Comparison of ENCODE assay signal across 17 cellular contexts in the genomic region with DNA sequence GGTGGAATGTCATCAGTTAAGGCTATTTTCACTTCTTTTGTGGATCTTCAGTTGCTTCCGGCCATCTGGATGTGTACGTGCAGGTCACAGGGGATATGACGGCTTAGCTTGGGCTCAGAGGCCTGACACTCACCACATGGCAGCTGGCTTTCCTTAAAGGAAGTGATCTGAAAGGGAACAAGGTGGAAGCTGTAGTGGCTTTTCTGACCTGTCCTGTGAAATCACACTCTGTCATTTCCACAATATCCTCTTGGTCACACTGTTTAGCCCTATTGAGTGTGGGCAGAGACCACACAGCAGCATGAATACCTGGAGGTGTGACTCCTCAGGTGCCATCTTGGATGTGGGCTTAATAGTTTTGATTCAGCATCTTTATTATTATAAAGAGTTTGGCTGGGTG. TPM values are rescaled to one million over a fixed set of nuclear protein-coding genes. Genes with fewer than 3 reads are reported as not detected.
"Had no signal": no experiment of that assay in that cellular context is flagged by ENCODE, and none has a peak within 500 bp of the region (broad histone marks: within the 10 kb centered on the region; RNA-seq: fewer than 3 reads in every experiment).

No MANE protein-coding gene starts in this region.

- DNase-seq: activated CD4-positive, alpha-beta T cell treated with anti-CD3 and anti-CD28 coated beads for 1 hour; activated CD4-positive, alpha-beta T cell treated with anti-CD3 and anti-CD28 coated beads, Interleukin-2, amount 50 U/mL, for 4 hours; activated CD8-positive, alpha-beta memory T cell treated with anti-CD3 and anti-CD28 coated beads, Interleukin-2, amount 10 ng/mL, durations not matched to agents 7 days and 5 days; activated naive CD4-positive, alpha-beta T cell treated with anti-CD3 and anti-CD28 coated beads, Interleukin-2, amount 10 ng/mL, durations not matched to agents 7 days and 5 days; activated T-cell treated with anti-CD3 and anti-CD28 coated beads, Interleukin-2, amount 50 U/mL, for 1 hour; islet precursor cell; mammary epithelial cell; pancreas; sigmoid colon; stimulated activated CD4-positive, alpha-beta T cell treated with anti-CD3 and anti-CD28 coated beads, Interleukin-1b, Interleukin-23, amount 100 ng/mL, for 48 hours; stomach had no signal

- H3K9me3 ChIP-seq: pancreas, sigmoid colon, thoracic aorta had no signal

- H3K36me3 ChIP-seq: pancreas, sigmoid colon, stomach, thoracic aorta had no signal

- H3K4me2 ChIP-seq: hepatocyte had no signal

- H3K4me3 ChIP-seq: hepatocyte, pancreas, sigmoid colon, stomach, thoracic aorta had no signal

- ATAC-seq: activated CD8-positive, alpha-beta memory T cell treated with anti-CD3 and anti-CD28 coated beads, Interleukin-2, amount 10 ng/mL, durations not matched to agents 7 days and 5 days; esophagus mucosa; pancreas had no signal

- H3K27me3 ChIP-seq: hepatocyte, pancreas, sigmoid colon, stomach had no signal

- H3K4me1 ChIP-seq: pancreas had no signal

- H3K27ac ChIP-seq: hepatocyte, pancreas, sigmoid colon, thoracic aorta had no signal

RNA-seq across cellular contexts. Expression of a gene that starts 16.7 kb away (rescaled TPM):
- total RNA-seq: activated T-helper 2 cell treated with anti-CD3 and anti-CD28 coated beads, Interferon-gamma antibody, Interleukin-2, Interleukin-4, amounts not matched to agents 10 μg/mL and 5 μg/mL and 100 μg/mL, durations not matched to agents 14 hours and 24 hours and 36 hours; chondrocyte; sigmoid colon; ureter had no signal
